Comparison of ENCODE assay signal across 11 cellular contexts in genomic region chr17:2571523-2572303, GRCh38.
DNase-seq lines count a peak whose midpoint lies in the region; ATAC-seq lines count a peak whose summit lies in the region.
"Had no signal": no experiment of that assay in that cellular context is flagged by ENCODE, and none has a peak within 500 bp of the region (broad histone marks: within the 10 kb centered on the region; RNA-seq: fewer than 3 reads in every experiment).

No MANE protein-coding gene starts in this region.

- DNase-seq in memory B cell (ENCODE audit: low spot score in 2 of 2) (no peak), SKM-1 treated with dmso at 0.1 percent for 144 hours (lab: John Stamatoyannopoulos, UW; ENCODE audit: unreplicated experiment) (no peak), medulla oblongata (ENCODE audit: extremely low spot score) (no peak), NCI-H1417 treated with DMSO at 0.1 percent for 48 hours (lab: John Stamatoyannopoulos, UW) (no peak), iPS-NIHi7 (ENCODE audit: extremely low spot score) (no peak)
- DNase-seq: activated effector memory CD4-positive, alpha-beta T cell treated with anti-CD3 and anti-CD28 coated beads, Interleukin-2, amount 50 U/mL, for 16 hours; GDM1; NCI-H2171 had no signal

- H3K27ac Mint-ChIP-seq in memory B cell = peak overlapping the region; percentile 79

- H3K27me3 Mint-ChIP-seq in memory B cell = peaks cover 2% of the 10 kb centered on the region

- peaks cover 1% of the 10 kb centered on the region for H3K36me3 Mint-ChIP-seq in memory B cell

- H3K4me3 Mint-ChIP-seq in memory B cell = peak overlapping the region; percentile 67

- ATAC-seq in GM18520 (IDR thresholded peaks at IDR 0.05; ENCODE audit: unreplicated experiment) (peak; percentile 70), GM21526 (IDR thresholded peaks at IDR 0.05; ENCODE audit: low FRiP score, unreplicated experiment) (peak; percentile 66), HG03280 (IDR thresholded peaks at IDR 0.05; ENCODE audit: unreplicated experiment) (peak; percentile 78), memory B cell (ENCODE audit: low read depth) (peak; percentile 85)

- no peaks in the 10 kb centered on the region for H3K9me3 Mint-ChIP-seq in memory B cell

- H3K4me1 Mint-ChIP-seq in memory B cell = peaks cover 5% of the 10 kb centered on the region
